In the genomic region with DNA sequence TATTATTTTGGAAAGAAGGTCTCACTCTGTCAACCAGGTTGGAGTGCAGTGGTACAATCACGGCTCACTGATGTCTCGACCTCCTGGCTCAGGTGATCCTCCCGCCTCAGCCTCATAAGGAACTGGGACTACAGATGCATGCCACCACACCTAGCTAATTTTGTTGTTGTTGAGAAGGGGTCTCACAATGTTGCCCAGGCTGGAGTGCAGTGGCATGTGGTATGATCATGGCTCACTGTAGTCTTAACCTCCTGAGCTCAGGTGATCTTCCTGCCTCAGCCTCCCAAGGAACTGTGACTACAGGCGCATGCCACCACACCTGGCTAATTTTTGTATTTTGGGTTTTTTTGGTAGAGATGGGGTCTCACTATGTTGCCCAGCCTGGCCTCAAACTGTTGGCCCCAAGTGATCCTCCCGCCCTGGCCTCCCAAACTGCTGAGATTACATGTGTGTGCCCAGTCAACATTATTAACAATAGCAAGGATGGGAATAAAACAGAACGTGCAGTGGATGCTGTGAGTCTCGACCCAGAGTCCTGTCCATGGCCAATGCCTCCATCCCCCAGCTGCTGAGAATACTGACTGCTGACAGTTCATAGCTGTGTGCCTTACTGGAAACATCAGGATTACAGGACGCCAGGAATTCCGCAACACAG, we compare ENCODE assay signal across 21 cellular contexts. TPM values are rescaled to one million over a fixed set of nuclear protein-coding genes. Genes with fewer than 3 reads are reported as not detected.
DNase-seq lines count a peak whose midpoint lies in the region; ATAC-seq and TF ChIP-seq lines count a peak whose summit lies in the region.
"Had no signal": no experiment of that assay in that cellular context is flagged by ENCODE, and none has a peak within 500 bp of the region (broad histone marks: within the 10 kb centered on the region; RNA-seq: fewer than 3 reads in every experiment).

No MANE protein-coding gene starts in this region.

- CTCF ChIA-PET in HCT116 (lab: Charles Lee), result no interaction called here
- CTCF ChIA-PET in activated CD8-positive, alpha-beta T cell treated with anti-CD3 and anti-CD28 coated beads for 36 hours (lab: Charles Lee), result interaction anchor here (0.8 kb wide), 1 partner anchor 275 kb away, joined by 3 read pairs; no protein-coding TSS in a partner anchor

- H3K79me2 ChIP-seq in HCT116 (ENCODE audit: insufficient read depth, low read length), result no peaks in the 10 kb centered on the region

- TF ChIP-seq POLR2A in HCT116 (IDR thresholded peaks at IDR 0.05; ENCODE audit: borderline replicate concordance, extremely low read depth, insufficient read depth, insufficient read length), result no peak

- RAD21 ChIA-PET in HCT116 (lab: Charles Lee; ENCODE audit: low non-redundant PET in 1 of 2, low total read pairs in 2 of 2, uncharacterized antibody in 2 of 2, unreplicated experiment in 2 of 2), result no interaction called here

- no TSS peak for BruUV-seq in HCT116 (replicated peaks; lab: Mats Ljungman, UMichigan)

- H3K36me3 ChIP-seq in HCT116 (ENCODE audit: control insufficient read depth in 1 of 2, insufficient read depth in 2 of 2, low read length in 2 of 2), result no peaks in the 10 kb centered on the region; a peak in 1 of 4 replicates
- H3K36me3 ChIP-seq: BLaER1 had no signal

- peak; percentile 44 for DNase-seq in activated CD8-positive, alpha-beta memory T cell treated with anti-CD3 and anti-CD28 coated beads, Interleukin-2, amount 50 U/mL, for 48 hours
- DNase-seq in activated CD8-positive, alpha-beta memory T cell treated with anti-CD3 and anti-CD28 coated beads, Interleukin-2, amount 50 U/mL, for 4 hours, result no peak
- no peak for DNase-seq in HCT116 (ENCODE audit: low read depth, low spot score)
- peak; percentile 32 for DNase-seq in activated CD8-positive, alpha-beta T cell treated with anti-CD3 and anti-CD28 coated beads for 36 hours
- DNase-seq in islet precursor cell, result peak; percentile 29
- DNase-seq in HuH-7 (ENCODE audit: low spot score), result no peak
- DNase-seq: CD4-positive, alpha-beta memory T cell; DMS153; GF-D8; NCI-H187 treated with DMSO at 0.1 percent for 48 hours; NCI-H2227 treated with DMSO at 0.1 percent for 48 hours; NCI-H524; OCI-M1; Right ventricle myocardium superior had no signal

- H3K27me3 Mint-ChIP-seq in activated CD8-positive, alpha-beta T cell treated with anti-CD3 and anti-CD28 coated beads for 36 hours, result no peaks in the 10 kb centered on the region
- H3K27me3 Mint-ChIP-seq: CD4-positive, alpha-beta memory T cell had no signal

- no peak overlapping the region for H3K4me2 ChIP-seq in HCT116 (ENCODE audit: low read length)
- H3K4me2 ChIP-seq: BLaER1, GM23338 had no signal

- no peaks in the 10 kb centered on the region for H3K27me3 ChIP-seq in HCT116 (ENCODE audit: insufficient read depth, low read length)
- H3K27me3 ChIP-seq: BLaER1 had no signal

- H3K9me3 ChIP-seq in HCT116 (ENCODE audit: control insufficient read depth in 1 of 2, insufficient read depth in 1 of 2, low read depth in 1 of 2, low read length in 2 of 2), result no peaks in the 10 kb centered on the region

- POLR2A ChIA-PET in HCT116 (lab: Charles Lee), result no interaction called here
- POLR2A ChIA-PET in activated CD8-positive, alpha-beta T cell treated with anti-CD3 and anti-CD28 coated beads for 36 hours (lab: Charles Lee), result interaction anchor here (0.6 kb wide), 1 partner anchor 408 kb away, joined by 3 read pairs; no protein-coding TSS in a partner anchor

- no peak overlapping the region for H3K27ac ChIP-seq in HCT116 (ENCODE audit: low read depth, low read length)
- H3K27ac ChIP-seq: BLaER1 had no signal

- H2AFZ ChIP-seq in HCT116 (ENCODE audit: low read depth, low read length, poor library complexity, severe bottlenecking), result peak overlapping the region; percentile 32
- H2AFZ ChIP-seq: GM23338 had no signal

- ATAC-seq in HCT116, result no peak
- peak; percentile 44 for ATAC-seq in activated CD8-positive, alpha-beta T cell treated with anti-CD3 and anti-CD28 coated beads for 36 hours
- ATAC-seq in GM19023 (IDR thresholded peaks at IDR 0.05; ENCODE audit: unreplicated experiment), result no peak
- no peak for ATAC-seq in HG02885 (IDR thresholded peaks at IDR 0.05; ENCODE audit: poor library complexity, unreplicated experiment)
- ATAC-seq: GM23338 had no signal

- H3K36me3 Mint-ChIP-seq in activated CD8-positive, alpha-beta T cell treated with anti-CD3 and anti-CD28 coated beads for 36 hours (ENCODE audit: low read depth), result no peaks in the 10 kb centered on the region
- H3K36me3 Mint-ChIP-seq: CD4-positive, alpha-beta memory T cell had no signal

- no peak overlapping the region for H3K4me3 ChIP-seq in HCT116 (replicated peaks in 1 of 2; ENCODE audit: low read depth in 1 of 2, low read length in 2 of 2)
- H3K4me3 ChIP-seq: BLaER1, GM23338 had no signal

- no peaks in the 10 kb centered on the region for H3K9me3 Mint-ChIP-seq in activated CD8-positive, alpha-beta T cell treated with anti-CD3 and anti-CD28 coated beads for 36 hours

- no peaks in the 10 kb centered on the region for H3K9me2 ChIP-seq in HCT116 (ENCODE audit: insufficient read depth)

- no peak for TF ChIP-seq CTCF in HCT116 (IDR thresholded peaks at IDR 0.05 in 2 of 3, conservative IDR thresholded peaks at IDR 0.05 in 1 of 3; ENCODE audit: borderline replicate concordance in 1 of 3, insufficient read depth in 1 of 3, low read depth in 2 of 3, low read length in 2 of 3)
- no peak for TF ChIP-seq CTCF in activated CD8-positive, alpha-beta T cell treated with anti-CD3 and anti-CD28 coated beads for 36 hours (IDR thresholded peaks at IDR 0.05)

- no peak for TF ChIP-seq RAD21 in HCT116 (IDR thresholded peaks at IDR 0.05; ENCODE audit: low read depth)

- no peak overlapping the region for H3K27ac Mint-ChIP-seq in activated CD8-positive, alpha-beta T cell treated with anti-CD3 and anti-CD28 coated beads for 36 hours
- H3K27ac Mint-ChIP-seq: GM23338 had no signal

- no peaks in the 10 kb centered on the region for H4K20me1 ChIP-seq in HCT116 (ENCODE audit: insufficient read depth)
- H4K20me1 ChIP-seq: BLaER1 had no signal

- H3K4me1 ChIP-seq in HCT116 (ENCODE audit: control insufficient read depth in 1 of 2, insufficient read depth in 2 of 2, low read length in 2 of 2), result peaks cover 4 to 5% of the 10 kb centered on the region in 2 experiments; a peak in 2 of 4 replicates

- intact Hi-C loops in HCT116 (cut with micrococcal nuclease), result no loop called here
- intact Hi-C loops in activated CD8-positive, alpha-beta T cell treated with anti-CD3 and anti-CD28 coated beads for 36 hours (cut with micrococcal nuclease), result no loop called here

- H3K9ac ChIP-seq in HCT116 (ENCODE audit: low read length), result no peak overlapping the region
- H3K9ac ChIP-seq: BLaER1 had no signal

- no peak overlapping the region for H3K4me3 Mint-ChIP-seq in activated CD8-positive, alpha-beta T cell treated with anti-CD3 and anti-CD28 coated beads for 36 hours
- H3K4me3 Mint-ChIP-seq: CD4-positive, alpha-beta memory T cell; GM23338 had no signal

- peaks cover under 1% of the 10 kb centered on the region for H3K4me1 Mint-ChIP-seq in activated CD8-positive, alpha-beta T cell treated with anti-CD3 and anti-CD28 coated beads for 36 hours (ENCODE audit: low read depth)
- H3K4me1 Mint-ChIP-seq: GM23338 had no signal

TF ChIP-seq in HCT116, 20 proteins besides CTCF, POLR2A, EP300 and RAD21 (continues in another document):
- TF ChIP-seq SRF (IDR thresholded peaks at IDR 0.05; ENCODE audit: low read depth), result no peak
- TF ChIP-seq, protein P1, sequence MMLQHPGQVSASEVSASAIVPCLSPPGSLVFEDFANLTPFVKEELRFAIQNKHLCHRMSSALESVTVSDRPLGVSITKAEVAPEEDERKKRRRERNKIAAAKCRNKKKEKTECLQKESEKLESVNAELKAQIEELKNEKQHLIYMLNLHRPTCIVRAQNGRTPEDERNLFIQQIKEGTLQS (IDR thresholded peaks at IDR 0.05), result no peak
- no peak for TF ChIP-seq ELF1 (IDR thresholded peaks at IDR 0.05; ENCODE audit: borderline replicate concordance, low read depth)
- no peak for TF ChIP-seq TCF7L2 (IDR thresholded peaks at IDR 0.05; ENCODE audit: borderline replicate concordance, extremely low read depth, insufficient read depth, insufficient read length)
- no peak for TF ChIP-seq FOSL1 (IDR thresholded peaks at IDR 0.05; ENCODE audit: low read depth)
- TF ChIP-seq ZFX (IDR thresholded peaks at IDR 0.05), result no peak
- TF ChIP-seq, protein P2, sequence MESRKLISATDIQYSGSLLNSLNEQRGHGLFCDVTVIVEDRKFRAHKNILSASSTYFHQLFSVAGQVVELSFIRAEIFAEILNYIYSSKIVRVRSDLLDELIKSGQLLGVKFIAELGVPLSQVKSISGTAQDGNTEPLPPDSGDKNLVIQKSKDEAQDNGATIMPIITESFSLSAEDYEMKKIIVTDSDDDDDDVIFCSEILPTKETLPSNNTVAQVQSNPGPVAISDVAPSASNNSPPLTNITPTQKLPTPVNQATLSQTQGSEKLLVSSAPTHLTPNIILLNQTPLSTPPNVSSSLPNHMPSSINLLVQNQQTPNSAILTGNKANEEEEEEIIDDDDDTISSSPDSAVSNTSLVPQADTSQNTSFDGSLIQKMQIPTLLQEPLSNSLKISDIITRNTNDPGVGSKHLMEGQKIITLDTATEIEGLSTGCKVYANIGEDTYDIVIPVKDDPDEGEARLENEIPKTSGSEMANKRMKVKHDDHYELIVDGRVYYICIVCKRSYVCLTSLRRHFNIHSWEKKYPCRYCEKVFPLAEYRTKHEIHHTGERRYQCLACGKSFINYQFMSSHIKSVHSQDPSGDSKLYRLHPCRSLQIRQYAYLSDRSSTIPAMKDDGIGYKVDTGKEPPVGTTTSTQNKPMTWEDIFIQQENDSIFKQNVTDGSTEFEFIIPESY (IDR thresholded peaks at IDR 0.05; ENCODE audit: extremely low read depth, insufficient replicate concordance, low read length), result no peak
- no peak for TF ChIP-seq EZH2phosphoT487 (IDR thresholded peaks at IDR 0.05; ENCODE audit: borderline replicate concordance)

RNA-seq across cellular contexts. Expression of a gene that starts 5.4 kb away (rescaled TPM):
- total RNA-seq in HCT116 (2021; ENCODE audit: unreplicated experiment), result not detected
- polyA plus RNA-seq in HCT116 (2012), result not detected in 2 replicates
- total RNA-seq in activated CD8-positive, alpha-beta T cell treated with anti-CD3 and anti-CD28 coated beads for 36 hours, result not detected
- total RNA-seq: CD4-positive, alpha-beta memory T cell; Daoy; GM23338; M059J; Right ventricle myocardium superior had no signal
- polyA plus RNA-seq: CD4-positive, alpha-beta memory T cell; GM23338 had no signal

RNA-seq across cellular contexts. Expression of a gene that starts 5.6 kb away (rescaled TPM):
- 7.8 TPM for total RNA-seq in HCT116 (2021; ENCODE audit: unreplicated experiment)
- 2.0 and 3.3 TPM in 2 replicates for polyA plus RNA-seq in HCT116 (2012)
- 1 to 10 TPM; 6.2 to 7.7 TPM for total RNA-seq in activated CD8-positive, alpha-beta T cell treated with anti-CD3 and anti-CD28 coated beads for 36 hours

RNA-seq across cellular contexts. Expression of a gene that starts 14.8 kb away (rescaled TPM):
- total RNA-seq in HCT116 (2021; ENCODE audit: unreplicated experiment), result not detected
- not detected in 2 replicates for polyA plus RNA-seq in HCT116 (2012)
- not detected for total RNA-seq in activated CD8-positive, alpha-beta T cell treated with anti-CD3 and anti-CD28 coated beads for 36 hours
- total RNA-seq: A673; CD4-positive, alpha-beta memory T cell; Daoy; GM23338; M059J; Right ventricle myocardium superior had no signal
- polyA plus RNA-seq: CD4-positive, alpha-beta memory T cell; GM23338 had no signal

RNA-seq across cellular contexts. Expression of a gene that starts 23.9 kb away (rescaled TPM):
- not detected for total RNA-seq in HCT116 (2021; ENCODE audit: unreplicated experiment)
- not detected in 2 replicates for polyA plus RNA-seq in HCT116 (2012)
- not detected for total RNA-seq in activated CD8-positive, alpha-beta T cell treated with anti-CD3 and anti-CD28 coated beads for 36 hours
- total RNA-seq: A673; CD4-positive, alpha-beta memory T cell; Daoy; GM23338; M059J; Right ventricle myocardium superior had no signal
- polyA plus RNA-seq: CD4-positive, alpha-beta memory T cell; GM23338 had no signal

RNA-seq across cellular contexts. Expression of a gene that starts 33.5 kb away (rescaled TPM):
- total RNA-seq in HCT116 (2021; ENCODE audit: unreplicated experiment), result not detected
- polyA plus RNA-seq in HCT116 (2012), result not detected in 2 replicates
- not detected for total RNA-seq in activated CD8-positive, alpha-beta T cell treated with anti-CD3 and anti-CD28 coated beads for 36 hours
- total RNA-seq: CD4-positive, alpha-beta memory T cell; Daoy; GM23338; M059J; Right ventricle myocardium superior had no signal
- polyA plus RNA-seq: CD4-positive, alpha-beta memory T cell; GM23338 had no signal

Comparison
In these comparisons a context has a peak if more than half of its experiments do, and no peak if none do; other contexts are left out.
1. DNase-seq: peak in activated CD8-positive, alpha-beta memory T cell treated with anti-CD3 and anti-CD28 coated beads, Interleukin-2, amount 50 U/mL, for 48 hours (single experiment), activated CD8-positive, alpha-beta T cell treated with anti-CD3 and anti-CD28 coated beads for 36 hours (single experiment) and islet precursor cell (single experiment); none in activated CD8-positive, alpha-beta memory T cell treated with anti-CD3 and anti-CD28 coated beads, Interleukin-2, amount 50 U/mL, for 4 hours (single experiment), HCT116 (single experiment) and HuH-7 (single experiment).